Comparison of ENCODE assay signal across 35 cellular contexts in the genomic region with DNA sequence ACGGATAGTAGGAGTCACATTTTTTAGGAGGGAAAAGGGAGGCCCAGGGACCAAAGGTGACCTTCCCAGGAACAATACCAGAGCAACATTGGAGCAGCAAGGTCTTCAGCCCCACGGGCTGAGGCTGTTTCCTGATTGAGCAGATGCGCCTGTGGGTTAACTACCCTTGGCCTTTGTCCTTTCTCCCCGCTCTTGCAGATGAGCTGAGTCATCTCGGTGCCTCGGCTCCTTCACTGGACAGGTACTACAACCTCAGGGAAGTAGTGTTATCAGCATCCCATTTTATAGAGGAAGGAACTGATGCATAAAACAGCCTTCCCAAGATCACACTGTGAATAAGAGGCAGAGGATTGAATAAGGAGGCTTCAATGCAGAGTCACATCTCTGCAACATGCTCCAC. TPM values are rescaled to one million over a fixed set of nuclear protein-coding genes. Genes with fewer than 3 reads are reported as not detected.
"Had no signal": no experiment of that assay in that cellular context is flagged by ENCODE, and none has a peak within 500 bp of the region (broad histone marks: within the 10 kb centered on the region; RNA-seq: fewer than 3 reads in every experiment).

No MANE protein-coding gene starts in this region.

- H3K9me3 Mint-ChIP-seq: activated CD4-positive, alpha-beta memory T cell treated with anti-CD3 and anti-CD28 coated beads, Interleukin-2, amount 10 ng/mL, durations not matched to agents 7 days and 5 days; activated naive CD4-positive, alpha-beta T cell treated with anti-CD3 and anti-CD28 coated beads, Interleukin-2, amount 50 U/mL, for 24 hours; activated naive CD8-positive, alpha-beta T cell treated with anti-CD3 and anti-CD28 coated beads, Interleukin-2, amount 10 ng/mL, durations not matched to agents 7 days and 5 days; activated T-cell treated with anti-CD3 and anti-CD28 coated beads, Interleukin-2, amount 50 U/mL, for 24 hours; activated T-helper 2 cell treated with anti-CD3 and anti-CD28 coated beads, Interferon-gamma antibody, Interleukin-2, Interleukin-4, amounts not matched to agents 10 μg/mL and 5 μg/mL and 100 μg/mL, durations not matched to agents 14 hours and 24 hours and 36 hours; T-helper 1 cell treated with Interleukin-12 subunit alpha and Interleukin-12 subunit beta and Interleukin-4 antibody, amounts not matched to agents 30 μg/mL and 1 μg/mL, for 36 hours had no signal

- DNase-seq: activated CD4-positive, alpha-beta memory T cell treated with anti-CD3 and anti-CD28 coated beads, Interleukin-2, amount 10 ng/mL, durations not matched to agents 7 days and 5 days; activated CD4-positive, alpha-beta T cell treated with anti-CD3 and anti-CD28 coated beads for 1 hour; activated CD4-positive, alpha-beta T cell treated with anti-CD3 and anti-CD28 coated beads for 48 hours; activated CD4-positive, CD25-positive, alpha-beta regulatory T cell; activated CD8-positive, alpha-beta memory T cell treated with anti-CD3 and anti-CD28 coated beads for 24 hours; activated CD8-positive, alpha-beta memory T cell treated with anti-CD3 and anti-CD28 coated beads, Interleukin-2, amount 10 ng/mL, durations not matched to agents 7 days and 5 days; activated gamma-delta T cell; activated naive CD4-positive, alpha-beta T cell treated with Interleukin-2 at 50 U/mL for 16 hours; activated naive CD8-positive, alpha-beta T cell treated with anti-CD3 and anti-CD28 coated beads, Interleukin-2, amount 10 ng/mL, durations not matched to agents 7 days and 5 days; activated T-cell treated with anti-CD3 and anti-CD28 coated beads, Interleukin-2, amount 50 U/mL, for 24 hours; amygdala; MM.1S; MV-4-11; NCI-H1092; NCI-H1436 treated with DMSO at 0.1 percent for 48 hours; NCI-H187; NCI-H2029 treated with DMSO at 0.1 percent for 48 hours; NCI-H2107; NCI-H2171; NCI-H510A; NCI-H526; NCI-H748 treated with DMSO at 0.1 percent for 48 hours; NK-92 treated with Interleukin-12 subunit alpha and Interleukin-12 subunit beta, amount 100 ng/mL, for 24 hours; PC-3; RPMI8226; SHP77 treated with DMSO at 0.1 percent for 48 hours; SK-N-SH; WERI-Rb-1 had no signal

- H3K27me3 Mint-ChIP-seq: activated naive CD4-positive, alpha-beta T cell treated with anti-CD3 and anti-CD28 coated beads, Interleukin-2, amount 50 U/mL, for 24 hours had no signal

- H3K9me2 ChIP-seq: SK-N-SH had no signal

- H3K9ac ChIP-seq: SK-N-SH had no signal

- H3K4me3 ChIP-seq: ascending aorta, Peyer's patch, SJSA1 had no signal

- ATAC-seq: activated CD8-positive, alpha-beta memory T cell treated with anti-CD3 and anti-CD28 coated beads, Interleukin-2, amount 10 ng/mL, durations not matched to agents 7 days and 5 days; PC-3 had no signal

- H3K27me3 ChIP-seq: ascending aorta, Peyer's patch had no signal

- H3K36me3 ChIP-seq: ascending aorta, Peyer's patch, SJSA1, WERI-Rb-1 had no signal

- H3K4me1 ChIP-seq: ascending aorta, Peyer's patch, SJSA1 had no signal

- H3K27ac ChIP-seq: ascending aorta, Peyer's patch, SJSA1, WERI-Rb-1 had no signal

- H3K27ac Mint-ChIP-seq: activated CD4-positive, alpha-beta memory T cell treated with anti-CD3 and anti-CD28 coated beads, Interleukin-2, amount 10 ng/mL, durations not matched to agents 7 days and 5 days; activated CD8-positive, alpha-beta memory T cell treated with anti-CD3 and anti-CD28 coated beads, Interleukin-2, amount 10 ng/mL, durations not matched to agents 7 days and 5 days; activated naive CD4-positive, alpha-beta T cell treated with anti-CD3 and anti-CD28 coated beads, Interleukin-2, amount 50 U/mL, for 24 hours; activated naive CD8-positive, alpha-beta T cell treated with anti-CD3 and anti-CD28 coated beads, Interleukin-2, amount 10 ng/mL, durations not matched to agents 7 days and 5 days; activated T-cell treated with anti-CD3 and anti-CD28 coated beads, Interleukin-2, amount 50 U/mL, for 24 hours; activated T-helper 2 cell treated with anti-CD3 and anti-CD28 coated beads, Interferon-gamma antibody, Interleukin-2, Interleukin-4, amounts not matched to agents 10 μg/mL and 5 μg/mL and 100 μg/mL, durations not matched to agents 14 hours and 24 hours and 36 hours; T-helper 1 cell treated with Interleukin-12 subunit alpha and Interleukin-12 subunit beta and Interleukin-4 antibody, amounts not matched to agents 30 μg/mL and 1 μg/mL, for 36 hours had no signal

- H3K9me3 ChIP-seq: ascending aorta, Peyer's patch, SJSA1, SK-N-SH had no signal

- H3K4me2 ChIP-seq: SK-N-SH had no signal

- H3K4me3 Mint-ChIP-seq: activated CD4-positive, alpha-beta memory T cell treated with anti-CD3 and anti-CD28 coated beads, Interleukin-2, amount 10 ng/mL, durations not matched to agents 7 days and 5 days; activated CD8-positive, alpha-beta memory T cell treated with anti-CD3 and anti-CD28 coated beads, Interleukin-2, amount 10 ng/mL, durations not matched to agents 7 days and 5 days; activated naive CD4-positive, alpha-beta T cell treated with anti-CD3 and anti-CD28 coated beads, Interleukin-2, amount 50 U/mL, for 24 hours; activated naive CD8-positive, alpha-beta T cell treated with anti-CD3 and anti-CD28 coated beads, Interleukin-2, amount 10 ng/mL, durations not matched to agents 7 days and 5 days; activated T-cell treated with anti-CD3 and anti-CD28 coated beads, Interleukin-2, amount 50 U/mL, for 24 hours; T-helper 1 cell treated with Interleukin-12 subunit alpha and Interleukin-12 subunit beta and Interleukin-4 antibody, amounts not matched to agents 30 μg/mL and 1 μg/mL, for 36 hours had no signal

- H3K36me3 Mint-ChIP-seq: activated CD8-positive, alpha-beta memory T cell treated with anti-CD3 and anti-CD28 coated beads, Interleukin-2, amount 10 ng/mL, durations not matched to agents 7 days and 5 days; activated naive CD4-positive, alpha-beta T cell treated with anti-CD3 and anti-CD28 coated beads, Interleukin-2, amount 50 U/mL, for 24 hours; activated naive CD8-positive, alpha-beta T cell treated with anti-CD3 and anti-CD28 coated beads, Interleukin-2, amount 10 ng/mL, durations not matched to agents 7 days and 5 days had no signal

RNA-seq across cellular contexts. Expression of gene DHRS9, which starts 43.5 kb away (rescaled TPM):
- total RNA-seq: activated CD4-positive, alpha-beta memory T cell treated with anti-CD3 and anti-CD28 coated beads, Interleukin-2, amount 10 ng/mL, durations not matched to agents 7 days and 5 days; activated CD8-positive, alpha-beta memory T cell treated with anti-CD3 and anti-CD28 coated beads, Interleukin-2, amount 10 ng/mL, durations not matched to agents 7 days and 5 days; ascending aorta; LHCN-M2 had no signal
- polyA plus RNA-seq: SK-N-SH had no signal
